ENCODE assay signal across 9 cellular contexts in the genomic region with DNA sequence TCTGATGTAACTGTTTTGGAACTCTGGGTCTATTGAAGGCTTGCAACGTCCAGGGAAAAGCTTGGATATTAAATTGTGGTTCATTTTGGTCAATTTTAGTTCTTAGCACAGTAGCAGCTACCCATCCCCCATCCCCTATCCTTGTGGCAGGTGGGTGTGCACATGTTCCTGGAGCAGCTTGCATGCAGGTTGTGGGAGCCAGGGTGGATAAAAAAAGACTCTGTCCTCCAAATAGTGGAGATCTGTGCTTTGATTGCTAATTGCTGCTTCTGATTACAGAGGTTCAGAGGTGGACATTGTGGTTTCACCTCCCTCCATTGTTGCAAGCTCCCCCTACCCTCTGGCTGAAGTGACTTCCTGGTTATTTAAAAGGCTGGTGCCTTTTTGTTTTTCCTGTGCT.
"Had no signal": no experiment of that assay in that cellular context is flagged by ENCODE, and none has a peak within 500 bp of the region (broad histone marks: within the 10 kb centered on the region; RNA-seq: fewer than 3 reads in every experiment).

No MANE protein-coding gene starts in this region.

- H3K9ac ChIP-seq: GM23248, KMS-11 had no signal

- H3K4me1 ChIP-seq: HAP-1 had no signal

- H3K27ac ChIP-seq: GM23248, HL-60, KMS-11 had no signal

- ATAC-seq: HCT116 had no signal

- H3K9me3 ChIP-seq: HAP-1 had no signal

- DNase-seq: GM23248, GOT3, H7, HFFc6, KBM-7 had no signal

- H3K36me3 ChIP-seq: HAP-1 had no signal

- H3K4me2 ChIP-seq: KMS-11 had no signal

- H2AFZ ChIP-seq: GM23248 had no signal

- H3K4me3 ChIP-seq: GM23248, HAP-1 had no signal
